9 cellular contexts compared by ENCODE assay signal in genomic region chr5:149422429-149423286, GRCh38. TPM values are rescaled to one million over a fixed set of nuclear protein-coding genes. Genes with fewer than 3 reads are reported as not detected.
A peak's percentile ranks its signal among the peaks of the same experiment; 100 is the strongest.
DNase-seq lines count a peak whose midpoint lies in the region; ATAC-seq and TF ChIP-seq lines count a peak whose summit lies in the region.
"Had no signal": no experiment of that assay in that cellular context is flagged by ENCODE, and none has a peak within 500 bp of the region (broad histone marks: within the 10 kb centered on the region; RNA-seq: fewer than 3 reads in every experiment).

No MANE protein-coding gene starts in this region.

- peaks cover 48% of the 10 kb centered on the region for H3K36me3 Mint-ChIP-seq in osteocyte (ENCODE audit: unreplicated experiment)

- peaks cover 84% of the 10 kb centered on the region for H3K4me1 Mint-ChIP-seq in osteocyte (ENCODE audit: unreplicated experiment)

- H3K27me3 Mint-ChIP-seq in osteocyte (ENCODE audit: unreplicated experiment), result no peaks in the 10 kb centered on the region

- peak overlapping the region; percentile 82 for H3K27ac Mint-ChIP-seq in osteocyte (ENCODE audit: unreplicated experiment)

- TF ChIP-seq CTCF in osteocyte (IDR thresholded peaks at IDR 0.05), result no peak

- no peaks in the 10 kb centered on the region for H3K9me3 Mint-ChIP-seq in osteocyte (ENCODE audit: unreplicated experiment)

- peak; percentile 61 for DNase-seq in D341Med (ENCODE audit: low spot score)
- DNase-seq in glomerular visceral epithelial cell (ENCODE audit: extremely low spot score), result peak; percentile 19
- no peak for DNase-seq in osteocyte (ENCODE audit: extremely low spot score, unreplicated experiment)
- DNase-seq in NCI-H1694 treated with DMSO at 0.1 percent for 48 hours (lab: John Stamatoyannopoulos, UW), result no peak
- no peak for DNase-seq in kidney tubule cell (ENCODE audit: low spot score)
- no peak for DNase-seq in DMS53 (lab: John Stamatoyannopoulos, UW)

- peak overlapping the region; percentile 18 for H3K4me3 Mint-ChIP-seq in osteocyte (ENCODE audit: unreplicated experiment)

- ATAC-seq in SK-N-SH treated with all-trans-retinoic acid at 6 μM for 48 hours (peak; percentile 85), GM21423 (IDR thresholded peaks at IDR 0.05; ENCODE audit: unreplicated experiment) (no peak)

TF ChIP-seq in SK-N-SH treated with all-trans-retinoic acid at 6 μM for 48 hours, 23 proteins besides CTCF, POLR2A, EP300 and RAD21:
- TF ChIP-seq ZNF565 (CRISPR knock-in tag; conservative IDR thresholded peaks at IDR 0.05; ENCODE audit: low read depth) (no peak; the same call in 1 of the 2 replicates), OSR1 (CRISPR knock-in tag; IDR thresholded peaks at IDR 0.05) (no peak), ZFP30 (CRISPR knock-in tag; IDR thresholded peaks at IDR 0.05) (no peak), CSRNP3 (CRISPR knock-in tag; IDR thresholded peaks at IDR 0.05) (peak; percentile 89), CREB5 (CRISPR knock-in tag; IDR thresholded peaks at IDR 0.05; ENCODE audit: low read depth) (peak; percentile 81), BACH2 (CRISPR knock-in tag; IDR thresholded peaks at IDR 0.05; ENCODE audit: borderline replicate concordance) (0 out of 2 replicates have a peak, but pooled peaks have one; percentile 13), ISL1 (CRISPR knock-in tag; IDR thresholded peaks at IDR 0.05) (peak; percentile 55), ARNTL (CRISPR knock-in tag; IDR thresholded peaks at IDR 0.05; ENCODE audit: borderline replicate concordance, low read depth) (no peak), SNAI2 (CRISPR knock-in tag; IDR thresholded peaks at IDR 0.05) (peak; percentile 80; the same call in 1 of the 2 replicates), TOX (CRISPR knock-in tag; IDR thresholded peaks at IDR 0.05; ENCODE audit: borderline replicate concordance) (no peak), CSDC2 (CRISPR knock-in tag; IDR thresholded peaks at IDR 0.05) (0 out of 2 replicates have a peak, but pooled peaks have one; percentile 70), PPARA (CRISPR knock-in tag; IDR thresholded peaks at IDR 0.05; ENCODE audit: borderline replicate concordance) (no peak), GLIS3 (CRISPR knock-in tag; IDR thresholded peaks at IDR 0.05) (peak; percentile 86), ZFP3 (CRISPR knock-in tag; IDR thresholded peaks at IDR 0.05) (peak; percentile 77; the same call in 1 of the 2 replicates), RARB (CRISPR knock-in tag; IDR thresholded peaks at IDR 0.05) (peak; percentile 50; the same call in 1 of the 2 replicates), ZC3H10 (CRISPR knock-in tag; IDR thresholded peaks at IDR 0.05) (0 out of 2 replicates have a peak, but pooled peaks have one; percentile 24), TSHZ2 (CRISPR knock-in tag; IDR thresholded peaks at IDR 0.05) (peak; percentile 100), POU6F1 (CRISPR knock-in tag; IDR thresholded peaks at IDR 0.05; ENCODE audit: borderline replicate concordance, low read depth) (no peak), ESRRG (CRISPR knock-in tag; IDR thresholded peaks at IDR 0.05) (peak; percentile 91; the same call in 1 of the 2 replicates), TCF4 (CRISPR knock-in tag; IDR thresholded peaks at IDR 0.05; ENCODE audit: borderline replicate concordance) (peak; percentile 100), PATZ1 (CRISPR knock-in tag; IDR thresholded peaks at IDR 0.05; ENCODE audit: borderline replicate concordance) (peak; percentile 94), ZNF8 (CRISPR knock-in tag; IDR thresholded peaks at IDR 0.05) (peak; percentile 56; the same call in 1 of the 2 replicates), ZNF70 (CRISPR knock-in tag; IDR thresholded peaks at IDR 0.05) (peak; percentile 98)
TF ChIP-seq in SK-N-SH treated with all-trans-retinoic acid at 6 μM for 48 hours: peak in this region for 16.

RNA-seq across cellular contexts. Expression of gene IL17B, which starts 43.6 kb away (rescaled TPM):
- total RNA-seq in osteocyte, result not detected in 2 replicates
- total RNA-seq: glomerular endothelial cell had no signal

Comparison
In these comparisons a context has a peak if more than half of its experiments do, and no peak if none do; other contexts are left out.
1. DNase-seq: peak in D341Med (single experiment) and glomerular visceral epithelial cell (single experiment); none in osteocyte (single experiment), NCI-H1694 treated with DMSO at 0.1 percent for 48 hours (single experiment), kidney tubule cell (single experiment) and DMS53 (single experiment).